ENCODE assay signal across 8 cellular contexts in the genomic region with DNA sequence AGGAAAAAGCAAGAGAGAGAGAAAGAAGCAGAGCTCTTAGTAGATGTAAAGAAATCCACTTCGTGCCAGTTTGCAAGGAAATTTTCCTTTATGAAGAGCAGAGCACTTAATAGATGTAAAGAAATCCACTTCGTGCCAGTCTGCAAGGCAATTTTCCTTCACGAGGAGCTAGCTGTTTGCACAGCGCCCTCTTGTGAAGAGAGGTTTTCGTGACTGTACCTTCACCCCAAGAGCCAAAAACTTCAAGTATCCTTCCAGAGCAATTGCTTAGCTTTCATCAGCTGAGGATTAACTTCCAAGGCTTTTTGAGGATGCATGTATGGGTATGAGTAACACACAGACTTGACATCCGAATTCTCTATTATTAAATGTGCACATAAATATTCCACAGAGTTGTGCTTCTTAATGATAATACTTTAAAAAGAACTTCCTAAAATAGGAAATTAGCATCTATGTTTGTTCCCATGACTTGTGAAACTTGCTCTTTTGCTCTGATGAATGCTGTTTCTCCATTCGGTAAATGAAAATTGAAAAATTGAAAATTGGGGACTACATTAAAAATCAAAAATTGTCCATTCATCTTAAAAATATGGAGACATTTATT.
DNase-seq lines count a peak whose midpoint lies in the region; ATAC-seq and TF ChIP-seq lines count a peak whose summit lies in the region.

No MANE protein-coding gene starts in this region.

- no peak overlapping the region for H3K4me3 ChIP-seq in OCI-LY7 (ENCODE audit: low read depth, low read length, poor library complexity, severe bottlenecking)

- POLR2A ChIA-PET in OCI-LY7 (lab: Charles Lee): interaction anchor here (1.0 kb wide), 1 partner anchor 181 kb away, joined by 3 read pairs; no protein-coding TSS in a partner anchor

- H3K9me3 Mint-ChIP-seq in activated naive CD4-positive, alpha-beta T cell treated with anti-CD3 and anti-CD28 coated beads for 36 hours: no peaks in the 10 kb centered on the region

- H3K4me1 Mint-ChIP-seq in activated naive CD4-positive, alpha-beta T cell treated with anti-CD3 and anti-CD28 coated beads for 36 hours (ENCODE audit: low read depth): peaks cover 5% of the 10 kb centered on the region

- H3K4me2 ChIP-seq in OCI-LY7 (ENCODE audit: low read length): no peak overlapping the region

- no peaks in the 10 kb centered on the region for H3K9me2 ChIP-seq in OCI-LY7 (ENCODE audit: insufficient read depth, low read length)

- no peaks in the 10 kb centered on the region for H4K20me1 ChIP-seq in OCI-LY7 (ENCODE audit: insufficient read depth, low read length)

- intact Hi-C loops in OCI-LY7 (cut with micrococcal nuclease; ENCODE audit: unreplicated experiment) (loop anchor here (5.0 kb wide), 1 partner anchor 181 kb away; no protein-coding TSS in a partner anchor), head of caudate nucleus (cut with DNase I) (loop anchor here (5.0 kb wide), 1 partner anchor 181 kb away; no protein-coding TSS in a partner anchor), posterior vena cava (cut with DNase I) (loop anchor here (10.0 kb wide), 1 partner anchor 173 kb away; no protein-coding TSS in a partner anchor)
- intact Hi-C loops in activated naive CD4-positive, alpha-beta T cell treated with anti-CD3 and anti-CD28 coated beads for 36 hours (cut with micrococcal nuclease): loop anchor here (1.0 to 5.0 kb wide), 6 partner anchors 12 to 496 kb away; no protein-coding TSS in a partner anchor

- H3K36me3 Mint-ChIP-seq in activated naive CD4-positive, alpha-beta T cell treated with anti-CD3 and anti-CD28 coated beads for 36 hours (ENCODE audit: low read depth): no peaks in the 10 kb centered on the region

- ATAC-seq in HG03159 (IDR thresholded peaks at IDR 0.05; ENCODE audit: unreplicated experiment) (peak; percentile 61), HG03039 (IDR thresholded peaks at IDR 0.05; ENCODE audit: unreplicated experiment) (no peak)

- H3K9me3 ChIP-seq in OCI-LY7 (ENCODE audit: low read length): no peaks in the 10 kb centered on the region

- H3K4me3 Mint-ChIP-seq in activated naive CD4-positive, alpha-beta T cell treated with anti-CD3 and anti-CD28 coated beads for 36 hours: no peak overlapping the region

- in situ Hi-C loops in G401 (cut with HindIII; ENCODE audit: low sequenced_read_pairs): no loop called here

- H3K27ac Mint-ChIP-seq in activated naive CD4-positive, alpha-beta T cell treated with anti-CD3 and anti-CD28 coated beads for 36 hours: no peak overlapping the region

- CTCF ChIA-PET in OCI-LY7 (lab: Charles Lee; ENCODE audit: unreplicated experiment): interaction anchor here (0.7 kb wide), 1 partner anchor 157 kb away, joined by 3 read pairs; no protein-coding TSS in a partner anchor
- CTCF ChIA-PET in activated naive CD4-positive, alpha-beta T cell treated with anti-CD3 and anti-CD28 coated beads for 36 hours (lab: Charles Lee): interaction anchor here (0.8 to 5.7 kb wide), 19 partner anchors 8 to 481 kb away, joined by 3 to 84 read pairs (median 4); no protein-coding TSS in a partner anchor

- H3K27me3 Mint-ChIP-seq in activated naive CD4-positive, alpha-beta T cell treated with anti-CD3 and anti-CD28 coated beads for 36 hours (ENCODE audit: low read depth): peaks cover 3% of the 10 kb centered on the region

- DNase-seq in G401 (ENCODE audit: low spot score) (peak; percentile 74), OCI-LY7 (ENCODE audit: low spot score) (peak; percentile 38), head of caudate nucleus (peak; percentile 15 to 87 (median 70)), posterior vena cava (ENCODE audit: low spot score) (peak; percentile 78)
- DNase-seq in activated naive CD4-positive, alpha-beta T cell treated with anti-CD3 and anti-CD28 coated beads for 36 hours: peak; percentile 73
- DNase-seq in activated CD4-positive, CD25-positive, alpha-beta regulatory T cell treated with anti-CD3 and anti-CD28 coated beads, Interleukin-2, amount 50 U/mL, for 72 hours: no peak

- no peaks in the 10 kb centered on the region for H3K36me3 ChIP-seq in OCI-LY7 (ENCODE audit: insufficient read depth, low read length)

- H2AFZ ChIP-seq in OCI-LY7 (ENCODE audit: low read length): no peak overlapping the region

- TF ChIP-seq CTCF in OCI-LY7 (conservative IDR thresholded peaks at IDR 0.05; ENCODE audit: low read length): peak; percentile 83

- H3K4me1 ChIP-seq in OCI-LY7 (ENCODE audit: insufficient read depth, low read length, poor library complexity, severe bottlenecking): no peaks in the 10 kb centered on the region

- no peaks in the 10 kb centered on the region for H3K79me2 ChIP-seq in OCI-LY7 (ENCODE audit: insufficient read depth, low read depth, low read length)

- no TSS peak for BruUV-seq in OCI-LY7 (replicated peaks; lab: Mats Ljungman, UMichigan)

- H3K27ac ChIP-seq in OCI-LY7 (ENCODE audit: low read depth, low read length, poor library complexity, severe bottlenecking): no peak overlapping the region
